20 cellular contexts compared by ENCODE assay signal in the genomic region with DNA sequence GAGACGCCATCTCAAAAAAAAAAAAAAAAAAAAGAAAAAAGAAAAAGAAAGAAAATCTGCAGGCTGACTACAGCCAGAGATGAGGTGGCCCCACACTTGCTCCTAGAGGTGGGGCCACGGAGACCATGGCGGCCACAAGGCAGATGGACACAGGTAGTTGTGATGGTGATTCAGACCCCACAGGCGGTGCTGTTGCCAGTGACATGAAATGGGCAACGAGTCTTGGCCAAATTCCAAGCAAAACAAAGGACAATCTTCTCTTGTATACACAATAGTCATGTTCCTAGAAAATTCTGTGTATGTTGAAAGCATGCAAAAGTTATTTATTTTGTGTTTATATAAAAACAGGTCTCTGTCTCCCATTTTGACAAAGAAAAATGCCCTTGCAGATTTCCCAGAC. TPM values are rescaled to one million over a fixed set of nuclear protein-coding genes. Genes with fewer than 3 reads are reported as not detected.
A peak's percentile ranks its signal among the peaks of the same experiment; 100 is the strongest.
DNase-seq lines count a peak whose midpoint lies in the region; ATAC-seq and TF ChIP-seq lines count a peak whose summit lies in the region.
"Had no signal": no experiment of that assay in that cellular context is flagged by ENCODE, and none has a peak within 500 bp of the region (broad histone marks: within the 10 kb centered on the region; RNA-seq: fewer than 3 reads in every experiment).

No MANE protein-coding gene starts in this region.

- no peaks in the 10 kb centered on the region for H3K9me3 ChIP-seq in PC-3 (ENCODE audit: low read length)
- H3K9me3 ChIP-seq: Caco-2, psoas muscle, uterus had no signal

- POLR2A ChIA-PET in PC-3 (lab: Charles Lee; ENCODE audit: unreplicated experiment) = no interaction called here
- POLR2A ChIA-PET in activated CD4-positive, alpha-beta memory T cell treated with anti-CD3 and anti-CD28 coated beads for 36 hours (lab: Charles Lee) = no interaction called here

- peak; percentile 29; the same call in 1 of the 2 replicates for TF ChIP-seq CTCF in PC-3 (conservative IDR thresholded peaks at IDR 0.05; ENCODE audit: low read depth, low read length)
- TF ChIP-seq CTCF in fibroblast of pulmonary artery (IDR thresholded peaks at IDR 0.05; ENCODE audit: low read length, missing control alignments) = no peak

- CTCF ChIA-PET in PC-3 (lab: Charles Lee) = no interaction called here
- CTCF ChIA-PET in activated CD4-positive, alpha-beta memory T cell treated with anti-CD3 and anti-CD28 coated beads for 36 hours (lab: Charles Lee) = no interaction called here

- H3K36me3 ChIP-seq in PC-3 (ENCODE audit: low read depth, low read length) = no peaks in the 10 kb centered on the region
- H3K36me3 ChIP-seq: uterus had no signal

- no peaks in the 10 kb centered on the region for H3K9me3 Mint-ChIP-seq in activated CD4-positive, alpha-beta memory T cell treated with anti-CD3 and anti-CD28 coated beads for 36 hours
- H3K9me3 Mint-ChIP-seq: activated T-cell treated with anti-CD3 and anti-CD28 coated beads, Interleukin-2, amount 50 U/mL, for 4 hours; natural killer cell; stimulated activated naive CD8-positive, alpha-beta T cell treated with anti-CD3 and anti-CD28 coated beads, Interleukin-15, amount 100 ng/mL, for 72 hours had no signal

- H3K4me3 ChIP-seq in PC-3 (ENCODE audit: low read length) (no peak overlapping the region), fibroblast of pulmonary artery (replicated peaks; ENCODE audit: low read depth, low read length) (no peak overlapping the region)
- H3K4me3 ChIP-seq: psoas muscle, uterus had no signal

- DNase-seq in COLO829 (ENCODE audit: low spot score) (peak; percentile 35), LoVo (ENCODE audit: low spot score) (peak; percentile 48), PC-3 (peak; percentile 89), fibroblast of pulmonary artery (ENCODE audit: low read depth) (peak; percentile 33), C1 segment of cervical spinal cord (lab: John Stamatoyannopoulos, UW) (no peak)
- DNase-seq in activated CD4-positive, alpha-beta memory T cell treated with anti-CD3 and anti-CD28 coated beads for 36 hours = no peak
- DNase-seq: activated CD4-positive, alpha-beta T cell treated with anti-CD3 and anti-CD28 coated beads, Interleukin-2, amount 50 U/mL, for 1 hour; activated T-cell treated with anti-CD3 and anti-CD28 coated beads, Interleukin-2, amount 50 U/mL, for 4 hours; Caco-2; KBM-7; natural killer cell; NCI-H187; Right ventricle myocardium superior; stimulated activated CD4-positive, alpha-beta T cell treated with anti-CD3 and anti-CD28 coated beads, Interleukin-12 subunit alpha, Interleukin-12 subunit beta, amount 100 ng/mL, for 4 hours; stimulated activated naive CD8-positive, alpha-beta T cell treated with anti-CD3 and anti-CD28 coated beads, Interleukin-15, amount 100 ng/mL, for 72 hours; uterus had no signal

- no peaks in the 10 kb centered on the region for H3K79me2 ChIP-seq in PC-3 (ENCODE audit: low read length)

- ATAC-seq in PC-3 = peak; percentile 66
- no peak for ATAC-seq in SK-N-SH treated with all-trans-retinoic acid at 6 μM for 48 hours
- no peak for ATAC-seq in HG03469 (IDR thresholded peaks at IDR 0.05; ENCODE audit: unreplicated experiment)
- ATAC-seq: activated T-cell treated with anti-CD3 and anti-CD28 coated beads, Interleukin-2, amount 50 U/mL, for 4 hours; natural killer cell; psoas muscle; stimulated activated naive CD8-positive, alpha-beta T cell treated with anti-CD3 and anti-CD28 coated beads, Interleukin-15, amount 100 ng/mL, for 72 hours had no signal

- no peaks in the 10 kb centered on the region for H4K20me1 ChIP-seq in PC-3 (ENCODE audit: low read length)

- no peaks in the 10 kb centered on the region for H3K27me3 ChIP-seq in PC-3 (ENCODE audit: low read length)
- H3K27me3 ChIP-seq: uterus had no signal

- peaks cover 7% of the 10 kb centered on the region for H3K4me1 ChIP-seq in PC-3 (ENCODE audit: insufficient read depth, low read length)
- H3K4me1 ChIP-seq: psoas muscle, uterus had no signal

- H3K27ac Mint-ChIP-seq in activated CD4-positive, alpha-beta memory T cell treated with anti-CD3 and anti-CD28 coated beads for 36 hours = no peak overlapping the region
- H3K27ac Mint-ChIP-seq: activated naive CD8-positive, alpha-beta T cell; natural killer cell; stimulated activated naive CD8-positive, alpha-beta T cell treated with anti-CD3 and anti-CD28 coated beads, Interleukin-15, amount 100 ng/mL, for 72 hours had no signal

- peaks cover 10% of the 10 kb centered on the region for H3K27me3 Mint-ChIP-seq in activated CD4-positive, alpha-beta memory T cell treated with anti-CD3 and anti-CD28 coated beads for 36 hours

- H3K4me1 Mint-ChIP-seq in activated CD4-positive, alpha-beta memory T cell treated with anti-CD3 and anti-CD28 coated beads for 36 hours (ENCODE audit: low read depth) = no peaks in the 10 kb centered on the region
- H3K4me1 Mint-ChIP-seq: natural killer cell; stimulated activated naive CD8-positive, alpha-beta T cell treated with anti-CD3 and anti-CD28 coated beads, Interleukin-15, amount 100 ng/mL, for 72 hours had no signal

- H3K4me2 ChIP-seq in PC-3 (ENCODE audit: low read length) = no peak overlapping the region

- intact Hi-C loops in PC-3 (cut with micrococcal nuclease) = no loop called here
- intact Hi-C loops in activated CD4-positive, alpha-beta memory T cell treated with anti-CD3 and anti-CD28 coated beads for 36 hours (cut with micrococcal nuclease) = no loop called here

- H3K9me2 ChIP-seq in PC-3 (replicated peaks; ENCODE audit: low read length) = no peaks in the 10 kb centered on the region

- H2AFZ ChIP-seq in PC-3 (ENCODE audit: low read length) = no peak overlapping the region

- H3K9ac ChIP-seq in PC-3 (ENCODE audit: low read length) = no peak overlapping the region

- no TSS peak for BruUV-seq in PC-3 (replicated peaks; lab: Mats Ljungman, UMichigan)

- no peak overlapping the region for H3K4me3 Mint-ChIP-seq in activated CD4-positive, alpha-beta memory T cell treated with anti-CD3 and anti-CD28 coated beads for 36 hours
- H3K4me3 Mint-ChIP-seq: activated naive CD8-positive, alpha-beta T cell; activated T-cell treated with anti-CD3 and anti-CD28 coated beads, Interleukin-2, amount 50 U/mL, for 4 hours; natural killer cell; stimulated activated naive CD8-positive, alpha-beta T cell treated with anti-CD3 and anti-CD28 coated beads, Interleukin-15, amount 100 ng/mL, for 72 hours had no signal

- H3K27ac ChIP-seq in PC-3 (ENCODE audit: low read length) = no peak overlapping the region
- H3K27ac ChIP-seq: psoas muscle, uterus had no signal

- no peaks in the 10 kb centered on the region for H3K36me3 Mint-ChIP-seq in activated CD4-positive, alpha-beta memory T cell treated with anti-CD3 and anti-CD28 coated beads for 36 hours
- H3K36me3 Mint-ChIP-seq: activated naive CD8-positive, alpha-beta T cell; natural killer cell had no signal

- H3F3A ChIP-seq in PC-3 (ENCODE audit: low read length, unreplicated experiment) = no peaks in the 10 kb centered on the region

TF ChIP-seq in SK-N-SH treated with all-trans-retinoic acid at 6 μM for 48 hours, 23 proteins besides CTCF, POLR2A, EP300 and RAD21:
- no peak for TF ChIP-seq CREB5 (CRISPR knock-in tag; IDR thresholded peaks at IDR 0.05; ENCODE audit: low read depth)
- no peak for TF ChIP-seq GLIS3 (CRISPR knock-in tag; IDR thresholded peaks at IDR 0.05)
- TF ChIP-seq ESRRG (CRISPR knock-in tag; IDR thresholded peaks at IDR 0.05) = no peak
- no peak for TF ChIP-seq RARB (CRISPR knock-in tag; IDR thresholded peaks at IDR 0.05)
- TF ChIP-seq, protein P1, sequence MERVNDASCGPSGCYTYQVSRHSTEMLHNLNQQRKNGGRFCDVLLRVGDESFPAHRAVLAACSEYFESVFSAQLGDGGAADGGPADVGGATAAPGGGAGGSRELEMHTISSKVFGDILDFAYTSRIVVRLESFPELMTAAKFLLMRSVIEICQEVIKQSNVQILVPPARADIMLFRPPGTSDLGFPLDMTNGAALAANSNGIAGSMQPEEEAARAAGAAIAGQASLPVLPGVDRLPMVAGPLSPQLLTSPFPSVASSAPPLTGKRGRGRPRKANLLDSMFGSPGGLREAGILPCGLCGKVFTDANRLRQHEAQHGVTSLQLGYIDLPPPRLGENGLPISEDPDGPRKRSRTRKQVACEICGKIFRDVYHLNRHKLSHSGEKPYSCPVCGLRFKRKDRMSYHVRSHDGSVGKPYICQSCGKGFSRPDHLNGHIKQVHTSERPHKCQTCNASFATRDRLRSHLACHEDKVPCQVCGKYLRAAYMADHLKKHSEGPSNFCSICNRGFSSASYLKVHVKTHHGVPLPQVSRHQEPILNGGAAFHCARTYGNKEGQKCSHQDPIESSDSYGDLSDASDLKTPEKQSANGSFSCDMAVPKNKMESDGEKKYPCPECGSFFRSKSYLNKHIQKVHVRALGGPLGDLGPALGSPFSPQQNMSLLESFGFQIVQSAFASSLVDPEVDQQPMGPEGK (CRISPR knock-in tag; IDR thresholded peaks at IDR 0.05; ENCODE audit: borderline replicate concordance) = no peak

RNA-seq across cellular contexts. Expression of gene DAGLA, which starts 22.6 kb away (rescaled TPM):
- total RNA-seq in PC-3 (2014; rRNA removed) = 8.6 and 12.2 TPM in 2 replicates
- total RNA-seq in activated CD4-positive, alpha-beta memory T cell treated with anti-CD3 and anti-CD28 coated beads for 36 hours = under 1 TPM; 0.12 to 0.15 TPM

Comparison
In these comparisons a context has a peak if more than half of its experiments do, and no peak if none do; other contexts are left out.
1. DNase-seq: peak in COLO829 (single experiment), LoVo (single experiment), PC-3 (single experiment) and fibroblast of pulmonary artery (single experiment); none in C1 segment of cervical spinal cord (0 of 14) and activated CD4-positive, alpha-beta memory T cell treated with anti-CD3 and anti-CD28 coated beads for 36 hours (single experiment).